1 cellular context compared by ENCODE assay signal in the genomic region with DNA sequence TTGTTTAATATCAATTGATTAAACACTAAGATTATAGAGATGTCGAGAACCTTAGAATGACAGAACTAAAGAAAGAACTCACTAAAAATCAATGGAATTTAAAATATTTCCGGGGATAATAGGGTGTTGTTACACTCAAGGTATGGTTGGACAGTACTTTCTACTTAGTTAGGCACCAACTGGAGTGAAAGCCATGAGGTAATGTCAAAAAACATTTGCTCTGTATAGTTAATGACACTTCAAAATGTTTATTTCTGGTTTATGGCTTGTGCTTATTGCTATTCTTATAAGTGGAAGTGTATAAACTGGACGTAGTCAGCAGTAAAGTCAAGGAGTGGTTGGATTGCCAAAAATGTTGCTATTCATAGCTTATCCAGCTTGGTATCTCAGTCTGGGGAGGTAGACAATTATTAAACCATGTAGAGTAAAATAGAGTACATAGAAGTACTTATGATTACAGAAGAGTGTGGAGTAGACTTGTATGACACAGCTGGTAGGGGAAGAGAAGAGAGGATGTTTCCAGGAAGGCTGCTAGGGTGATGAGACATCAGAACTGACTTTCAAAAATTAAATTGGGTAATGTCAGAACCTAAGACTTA.
TF ChIP-seq lines count a peak whose summit lies in the region.

No MANE protein-coding gene starts in this region.

TF ChIP-seq in SK-N-SH, 30 proteins besides CTCF, POLR2A, EP300 and RAD21 (continued from another document):
- TF ChIP-seq, protein P1, sequence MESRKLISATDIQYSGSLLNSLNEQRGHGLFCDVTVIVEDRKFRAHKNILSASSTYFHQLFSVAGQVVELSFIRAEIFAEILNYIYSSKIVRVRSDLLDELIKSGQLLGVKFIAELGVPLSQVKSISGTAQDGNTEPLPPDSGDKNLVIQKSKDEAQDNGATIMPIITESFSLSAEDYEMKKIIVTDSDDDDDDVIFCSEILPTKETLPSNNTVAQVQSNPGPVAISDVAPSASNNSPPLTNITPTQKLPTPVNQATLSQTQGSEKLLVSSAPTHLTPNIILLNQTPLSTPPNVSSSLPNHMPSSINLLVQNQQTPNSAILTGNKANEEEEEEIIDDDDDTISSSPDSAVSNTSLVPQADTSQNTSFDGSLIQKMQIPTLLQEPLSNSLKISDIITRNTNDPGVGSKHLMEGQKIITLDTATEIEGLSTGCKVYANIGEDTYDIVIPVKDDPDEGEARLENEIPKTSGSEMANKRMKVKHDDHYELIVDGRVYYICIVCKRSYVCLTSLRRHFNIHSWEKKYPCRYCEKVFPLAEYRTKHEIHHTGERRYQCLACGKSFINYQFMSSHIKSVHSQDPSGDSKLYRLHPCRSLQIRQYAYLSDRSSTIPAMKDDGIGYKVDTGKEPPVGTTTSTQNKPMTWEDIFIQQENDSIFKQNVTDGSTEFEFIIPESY (IDR thresholded peaks at IDR 0.05; ENCODE audit: borderline replicate concordance, low read depth): no peak
- no peak for TF ChIP-seq RFX5 (IDR thresholded peaks at IDR 0.05; ENCODE audit: low read length)
